Comparison of ENCODE assay signal across 8 cellular contexts in the genomic region with DNA sequence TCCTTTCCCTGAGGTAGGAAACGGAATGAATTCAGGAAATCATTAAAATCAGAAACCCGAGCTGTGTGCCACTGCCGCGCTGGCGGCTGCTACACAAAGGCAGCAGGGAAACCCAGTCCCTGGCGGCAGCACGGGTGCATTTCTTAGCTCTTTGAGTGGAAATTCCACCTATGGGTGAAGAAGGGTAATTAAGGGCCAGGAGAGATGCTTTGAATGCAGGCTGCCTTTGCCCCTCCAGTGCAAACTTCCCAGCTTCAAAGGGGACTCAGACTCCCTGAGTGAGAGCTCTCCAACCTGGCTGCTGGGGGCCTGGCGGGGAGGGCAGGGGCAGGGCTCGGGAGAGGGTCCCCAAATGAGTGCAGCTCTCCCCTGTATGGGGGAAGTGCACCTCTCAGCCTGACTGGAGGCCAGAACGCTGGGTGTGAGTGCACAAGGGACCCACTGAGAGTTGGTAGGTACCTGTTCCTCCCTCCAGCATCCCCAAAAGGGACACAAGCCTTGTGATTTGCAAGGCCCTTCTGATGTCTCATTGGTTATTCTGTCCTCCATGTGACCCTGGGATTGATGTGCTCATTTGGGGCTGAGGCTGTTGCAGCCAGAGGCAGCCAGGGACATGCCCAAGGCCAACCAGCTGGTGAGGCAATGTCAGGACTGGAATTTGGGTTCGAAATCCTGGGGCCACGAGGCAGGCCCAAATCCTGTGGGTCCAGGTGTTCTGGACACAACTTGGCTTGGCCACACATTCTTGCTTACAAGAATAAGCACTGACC. TPM values are rescaled to one million over a fixed set of nuclear protein-coding genes. Genes with fewer than 3 reads are reported as not detected.
DNase-seq lines count a peak whose midpoint lies in the region; ATAC-seq and TF ChIP-seq lines count a peak whose summit lies in the region.

No MANE protein-coding gene starts in this region.

- H3K9me3 Mint-ChIP-seq in CD8-positive, alpha-beta T cell = no peaks in the 10 kb centered on the region
- H3K9me3 Mint-ChIP-seq in T-cell = no peaks in the 10 kb centered on the region

- peaks cover 36% of the 10 kb centered on the region for H3K4me1 ChIP-seq in CD8-positive, alpha-beta T cell (ENCODE audit: insufficient read depth, low read length)

- no peak overlapping the region for H3K4me3 ChIP-seq in CD8-positive, alpha-beta T cell (ENCODE audit: low read depth, low read length)

- no peak overlapping the region for H3K27ac ChIP-seq in CD8-positive, alpha-beta T cell (ENCODE audit: low read depth, low read length)

- peak; percentile 68 for ATAC-seq in CD8-positive, alpha-beta T cell
- ATAC-seq in GM19463 (IDR thresholded peaks at IDR 0.05; ENCODE audit: unreplicated experiment) (peak; percentile 61), T-cell (replicated peaks in 1 of 4) (peak; percentile 21 to 78 (median 34)), GM21367 (IDR thresholded peaks at IDR 0.05; ENCODE audit: unreplicated experiment) (no peak), GM21515 (IDR thresholded peaks at IDR 0.05; ENCODE audit: unreplicated experiment) (no peak), HG03442 (IDR thresholded peaks at IDR 0.05; ENCODE audit: unreplicated experiment) (no peak), HG02610 (IDR thresholded peaks at IDR 0.05; ENCODE audit: unreplicated experiment) (no peak)

- intact Hi-C loops in CD8-positive, alpha-beta T cell (cut with DNase I, micrococcal nuclease) = no loop called here

- POLR2A ChIA-PET in CD8-positive, alpha-beta T cell (lab: Charles Lee) = no interaction called here
- POLR2A ChIA-PET in T-cell (lab: Charles Lee) = interaction anchor here in 1 of 2 donors (0.7 kb wide), 1 partner anchor 11 kb away, joined by 3 read pairs; no protein-coding TSS in a partner anchor

- H3K27ac Mint-ChIP-seq in CD8-positive, alpha-beta T cell = no peak overlapping the region
- H3K27ac Mint-ChIP-seq in T-cell = no peak overlapping the region

- no peaks in the 10 kb centered on the region for H3K27me3 ChIP-seq in CD8-positive, alpha-beta T cell (ENCODE audit: insufficient read depth, low read length)

- CTCF ChIA-PET in CD8-positive, alpha-beta T cell (lab: Charles Lee) = interaction anchor here (1.0 to 1.6 kb wide), 7 partner anchors 10 to 114 kb away, joined by 3 to 7 read pairs (median 5); no protein-coding TSS in a partner anchor
- CTCF ChIA-PET in T-cell (lab: Charles Lee) = interaction anchor here (0.6 to 1.1 kb wide), 3 partner anchors 15 to 1037 kb away, joined by 3 to 5 read pairs (median 4); no protein-coding TSS in a partner anchor

- no peaks in the 10 kb centered on the region for H3K36me3 ChIP-seq in CD8-positive, alpha-beta T cell (ENCODE audit: insufficient read depth, low read length)

- no peaks in the 10 kb centered on the region for H3K27me3 Mint-ChIP-seq in CD8-positive, alpha-beta T cell (ENCODE audit: low read depth)
- H3K27me3 Mint-ChIP-seq in T-cell = no peaks in the 10 kb centered on the region

- no peaks in the 10 kb centered on the region for H3K9me3 ChIP-seq in CD8-positive, alpha-beta T cell (ENCODE audit: low read length)

- DNase-seq in CD8-positive, alpha-beta T cell = peak in 1 of 7 experiments; percentile 57
- peak in 15 of 34 experiments; percentile 28 to 55 (median 40) for DNase-seq in T-cell
- DNase-seq in left kidney (ENCODE audit: low read depth, low spot score) = peak; percentile 92

- H3K4me1 Mint-ChIP-seq in CD8-positive, alpha-beta T cell (ENCODE audit: low read depth) = peaks cover 34% of the 10 kb centered on the region
- peaks cover 39 to 52% (median 39%) of the 10 kb centered on the region in 3 donors for H3K4me1 Mint-ChIP-seq in T-cell

- H3K4me3 Mint-ChIP-seq in CD8-positive, alpha-beta T cell = no peak overlapping the region
- peak overlapping the region in 1 of 3 donors; percentile 36 for H3K4me3 Mint-ChIP-seq in T-cell

- H3K36me3 Mint-ChIP-seq in CD8-positive, alpha-beta T cell = no peaks in the 10 kb centered on the region
- no peaks in the 10 kb centered on the region for H3K36me3 Mint-ChIP-seq in T-cell

- TF ChIP-seq CTCF in CD8-positive, alpha-beta T cell (IDR thresholded peaks at IDR 0.05) = peak; percentile 50

RNA-seq across cellular contexts. Expression of a gene that starts 16.3 kb away (rescaled TPM):
- total RNA-seq in CD8-positive, alpha-beta T cell = 10 to 100 TPM; 10.1 to 10.8 TPM
- 10 to 100 TPM; 16.8 to 27.1 (median 21.2) TPM for total RNA-seq in T-cell

Comparison
In these comparisons a context has a peak if more than half of its experiments do, and no peak if none do; other contexts are left out.
1. ATAC-seq: peak in CD8-positive, alpha-beta T cell (single experiment), GM19463 (single experiment) and T-cell (4 of 4); none in GM21367 (single experiment), GM21515 (single experiment), HG03442 (single experiment) and HG02610 (single experiment).